In genomic region chr4:38189445-38189844, GRCh38 we compare ENCODE assay signal across 10 cellular contexts.
DNase-seq lines count a peak whose midpoint lies in the region; ATAC-seq and TF ChIP-seq lines count a peak whose summit lies in the region.
"Had no signal": no experiment of that assay in that cellular context is flagged by ENCODE, and none has a peak within 500 bp of the region (broad histone marks: within the 10 kb centered on the region; RNA-seq: fewer than 3 reads in every experiment).

No MANE protein-coding gene starts in this region.

- in situ Hi-C loops in mammary epithelial cell (cut with MboI; ENCODE audit: low sequenced_read_pairs in 2 of 2): loop anchor here (5.0 to 10.0 kb wide), 3 partner anchors 128 to 485 kb away; no protein-coding TSS in a partner anchor

- H3K4me2 ChIP-seq in mammary epithelial cell (ENCODE audit: insufficient read depth, low read depth, low read length): peak overlapping the region; percentile 13

- no peaks in the 10 kb centered on the region for H3K36me3 ChIP-seq in mammary epithelial cell (ENCODE audit: insufficient read depth, low read length)
- H3K36me3 ChIP-seq: tibial nerve had no signal

- no peaks in the 10 kb centered on the region for H3K79me2 ChIP-seq in mammary epithelial cell (ENCODE audit: insufficient read depth, low read length)

- intact Hi-C loops in Calu3 (cut with micrococcal nuclease; ENCODE audit: unreplicated experiment): loop anchor here (2.0 to 5.0 kb wide), 3 partner anchors 33 to 485 kb away; no protein-coding TSS in a partner anchor
- intact Hi-C loops in mammary epithelial cell (cut with micrococcal nuclease): loop anchor here (2.0 to 10.0 kb wide), 5 partner anchors 129 to 675 kb away; partner anchors contain the start of gene FAM114A1

- H3K27me3 ChIP-seq in mammary epithelial cell (ENCODE audit: insufficient read depth, low read length): no peaks in the 10 kb centered on the region
- H3K27me3 ChIP-seq: tibial nerve had no signal

- H3K27me3 Mint-ChIP-seq in Calu3 (ENCODE audit: unreplicated experiment): no peaks in the 10 kb centered on the region
- no peaks in the 10 kb centered on the region for H3K27me3 Mint-ChIP-seq in nephron progenitor cell (ENCODE audit: low read depth, poor library complexity)

- H3K27ac ChIP-seq in mammary epithelial cell (ENCODE audit: insufficient read depth, low read depth, low read length): peak overlapping the region; percentile 92

- peak overlapping the region; percentile 60 for H3K9ac ChIP-seq in mammary epithelial cell (ENCODE audit: insufficient read depth, low read length)

- H4K20me1 ChIP-seq in mammary epithelial cell (ENCODE audit: insufficient read depth, low read length): no peaks in the 10 kb centered on the region

- H3K4me1 ChIP-seq in mammary epithelial cell (ENCODE audit: insufficient read depth, low read length): peaks cover 44% of the 10 kb centered on the region

- H3K9me3 ChIP-seq in mammary epithelial cell (replicated peaks; ENCODE audit: insufficient read depth, low read length): no peaks in the 10 kb centered on the region
- H3K9me3 ChIP-seq: tibial nerve had no signal

- H3K27ac Mint-ChIP-seq in Calu3 (ENCODE audit: unreplicated experiment): peak overlapping the region; percentile 79
- H3K27ac Mint-ChIP-seq in nephron progenitor cell: peak overlapping the region; percentile 32

- CTCF ChIA-PET in Calu3 (lab: Charles Lee) (no interaction called here), mammary epithelial cell (lab: Charles Lee; ENCODE audit: low non-redundant PET) (interaction anchor here (0.6 kb wide), 1 partner anchor 486 kb away, joined by 4 read pairs; no protein-coding TSS in a partner anchor)

- H2AFZ ChIP-seq in mammary epithelial cell (ENCODE audit: low read depth, low read length): no peak overlapping the region

- no peak for TF ChIP-seq CTCF in Calu3 (IDR thresholded peaks at IDR 0.05; ENCODE audit: unreplicated experiment)
- TF ChIP-seq CTCF in mammary epithelial cell (conservative IDR thresholded peaks at IDR 0.05 in 1 of 2, IDR thresholded peaks at IDR 0.05 in 1 of 2; ENCODE audit: extremely low read depth in 1 of 2, insufficient read depth in 1 of 2, low read depth in 1 of 2, low read length in 2 of 2): no peak
- no peak for TF ChIP-seq CTCF in nephron progenitor cell (IDR thresholded peaks at IDR 0.05)

- 4% methylated on average over 2 of the region's 3 CpGs for WGBS in mammary epithelial cell (ENCODE audit: low coverage, missing lambda C conversion rate)

- H3K4me1 Mint-ChIP-seq in Calu3 (ENCODE audit: low read depth, unreplicated experiment) (peaks cover 23% of the 10 kb centered on the region), nephron progenitor cell (peaks cover 56% of the 10 kb centered on the region)

- H3K4me3 Mint-ChIP-seq in Calu3 (ENCODE audit: low read depth, unreplicated experiment): no peak overlapping the region
- H3K4me3 Mint-ChIP-seq in nephron progenitor cell: no peak overlapping the region

- H3K36me3 Mint-ChIP-seq in Calu3 (ENCODE audit: insufficient read depth, unreplicated experiment): peaks cover 5% of the 10 kb centered on the region
- peaks cover 15% of the 10 kb centered on the region for H3K36me3 Mint-ChIP-seq in nephron progenitor cell (ENCODE audit: low read depth)

- ATAC-seq in GM21528 (IDR thresholded peaks at IDR 0.05; ENCODE audit: low FRiP score, unreplicated experiment): no peak

- TSS peak; percentile 94 for BruUV-seq in Calu3 (replicated peaks; lab: Mats Ljungman, UMichigan)
- BruUV-seq in mammary epithelial cell (replicated peaks; lab: Mats Ljungman, UMichigan): no TSS peak

- H3K4me3 ChIP-seq in mammary epithelial cell (replicated peaks in 1 of 3; ENCODE audit: insufficient read depth in 1 of 3, low read depth in 2 of 3, low read length in 3 of 3): no peak overlapping the region
- H3K4me3 ChIP-seq: tibial nerve had no signal

- H3K9me3 Mint-ChIP-seq in Calu3 (ENCODE audit: low read depth, unreplicated experiment): no peaks in the 10 kb centered on the region
- peaks cover 20% of the 10 kb centered on the region for H3K9me3 Mint-ChIP-seq in nephron progenitor cell

- dilution Hi-C loops in mammary epithelial cell (cut with HindIII; ENCODE audit: low sequenced_read_pairs): loop anchor here (25.0 kb wide), 1 partner anchor 123 kb away; no protein-coding TSS in a partner anchor

- DNase-seq in Calu3 (peak; percentile 59), M059J (ENCODE audit: low read depth) (peak; percentile 97), mammary epithelial cell (peak; percentile 92), nephron progenitor cell (no peak), cerebellar nuclear complex (lab: John Stamatoyannopoulos, UW) (no peak), globus pallidus (ENCODE audit: low spot score) (no peak)
- no peak for DNase-seq in activated CD8-positive, alpha-beta memory T cell treated with anti-CD3 and anti-CD28 coated beads, Interleukin-2, amount 50 U/mL, for 48 hours
- DNase-seq: activated CD8-positive, alpha-beta memory T cell treated with anti-CD3 and anti-CD28 coated beads, Interleukin-2, amount 50 U/mL, for 4 hours had no signal

Comparison
In these comparisons a context has a peak if more than half of its experiments do, and no peak if none do; other contexts are left out.
1. DNase-seq: peak in Calu3 (single experiment), M059J (single experiment) and mammary epithelial cell (single experiment); none in nephron progenitor cell (single experiment), activated CD8-positive, alpha-beta memory T cell treated with anti-CD3 and anti-CD28 coated beads, Interleukin-2, amount 50 U/mL, for 48 hours (single experiment), cerebellar nuclear complex (0 of 2) and globus pallidus (single experiment).